Comparison of ENCODE assay signal across 20 cellular contexts in the genomic region with DNA sequence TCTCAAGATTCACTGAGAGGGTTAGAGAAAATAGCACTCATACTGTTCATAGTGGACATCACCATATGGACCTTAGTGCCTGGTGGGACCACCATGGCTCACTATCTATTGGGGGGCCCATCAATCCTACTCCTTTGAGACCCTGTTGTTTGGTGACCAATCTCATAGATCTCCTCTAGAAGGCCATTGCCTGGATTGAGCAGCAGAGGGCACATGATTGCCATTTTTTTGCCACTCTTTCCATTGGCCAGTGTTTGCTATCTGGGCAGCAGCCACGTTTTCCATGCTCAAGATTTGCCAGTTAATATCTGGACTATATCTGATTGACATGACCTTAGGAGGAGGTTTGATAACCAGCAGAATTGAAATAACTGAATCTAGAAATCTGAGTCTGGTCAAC.
A peak's percentile ranks its signal among the peaks of the same experiment; 100 is the strongest.
DNase-seq lines count a peak whose midpoint lies in the region; TF ChIP-seq lines count a peak whose summit lies in the region.
"Had no signal": no experiment of that assay in that cellular context is flagged by ENCODE, and none has a peak within 500 bp of the region (broad histone marks: within the 10 kb centered on the region; RNA-seq: fewer than 3 reads in every experiment).

No MANE protein-coding gene starts in this region.

- no peaks in the 10 kb centered on the region for H3K4me1 ChIP-seq in osteoblast (ENCODE audit: insufficient read depth, low read length)
- H3K4me1 ChIP-seq: A549, upper lobe of left lung had no signal

- no peaks in the 10 kb centered on the region for H3K79me2 ChIP-seq in osteoblast (ENCODE audit: insufficient read depth, low read length)

- no peak for TF ChIP-seq POLR2A in NB4 (IDR thresholded peaks at IDR 0.05; ENCODE audit: extremely low read depth, insufficient read length)

- TF ChIP-seq CTCF in NB4 (IDR thresholded peaks at IDR 0.05; ENCODE audit: low read depth, low read length) (peak; percentile 12), osteoblast (IDR thresholded peaks at IDR 0.05; ENCODE audit: extremely low read depth, low read depth, low read length) (peak; percentile 37)

- no peak overlapping the region for H2AFZ ChIP-seq in osteoblast (ENCODE audit: low read length)

- no peak overlapping the region for H3K4me2 ChIP-seq in osteoblast (ENCODE audit: insufficient read depth, low read length)
- H3K4me2 ChIP-seq: A549 had no signal

- no peaks in the 10 kb centered on the region for H3K9me3 ChIP-seq in osteoblast (ENCODE audit: low read depth, low read length)

- H3K4me3 ChIP-seq in NB4 (ENCODE audit: low read depth, low read length) (no peak overlapping the region), osteoblast (ENCODE audit: insufficient read depth, low read length) (no peak overlapping the region)
- H3K4me3 ChIP-seq: A549, dorsolateral prefrontal cortex, MG63, upper lobe of left lung had no signal

- no peaks in the 10 kb centered on the region for H4K20me1 ChIP-seq in osteoblast (ENCODE audit: insufficient read depth, low read length)

- no peaks in the 10 kb centered on the region for H3K36me3 ChIP-seq in osteoblast (ENCODE audit: insufficient read depth, low read length)
- H3K36me3 ChIP-seq: MG63, upper lobe of left lung had no signal

- no peaks in the 10 kb centered on the region for H3K27me3 ChIP-seq in osteoblast (ENCODE audit: insufficient read depth, low read length)
- H3K27me3 ChIP-seq: dorsolateral prefrontal cortex, MG63, upper lobe of left lung had no signal

- H3K27ac ChIP-seq in osteoblast (ENCODE audit: low read depth, low read length): no peak overlapping the region
- H3K27ac ChIP-seq: A549, dorsolateral prefrontal cortex, upper lobe of left lung had no signal

- peak; percentile 1 for DNase-seq in NCI-H82 (lab: John Stamatoyannopoulos, UW)
- DNase-seq in NCI-H82 treated with DMSO at 0.1 percent for 48 hours (lab: John Stamatoyannopoulos, UW; ENCODE audit: unreplicated experiment): no peak
- peak; percentile 3 for DNase-seq in NB4 (ENCODE audit: low read depth)
- DNase-seq in dermis blood vessel endothelial cell: peak; percentile 3
- peak; percentile 19 for DNase-seq in osteoblast (ENCODE audit: insufficient read length, low spot score, missing footprints)
- no peak for DNase-seq in stimulated activated CD4-positive, alpha-beta T cell treated with anti-CD3 and anti-CD28 coated beads, Interleukin-4, amount 100 ng/mL, for 24 hours
- DNase-seq in epidermal melanocyte (ENCODE audit: insufficient read length, low spot score): no peak
- DNase-seq in NCI-H1105 (lab: John Stamatoyannopoulos, UW): no peak
- DNase-seq: activated CD4-positive, alpha-beta T cell treated with anti-CD3 and anti-CD28 coated beads for 48 hours; activated naive CD4-positive, alpha-beta T cell treated with anti-CD3 and anti-CD28 coated beads for 36 hours; dorsolateral prefrontal cortex; GDM1; left ventricle myocardium superior; MG63; NCI-H2081 treated with DMSO at 0.1 percent for 48 hours; NCI-H774; SHP77; stimulated activated naive CD8-positive, alpha-beta T cell treated with anti-CD3 and anti-CD28 coated beads, Interleukin-15, Interleukin-2, amounts not matched to agents 100 U/mL and 50 U/mL, for 24 hours; upper lobe of left lung had no signal

Comparison
In these comparisons a context has a peak if more than half of its experiments do, and no peak if none do; other contexts are left out.
1. DNase-seq: peak in NCI-H82 (single experiment), NB4 (single experiment), dermis blood vessel endothelial cell (single experiment) and osteoblast (single experiment); none in NCI-H82 treated with DMSO at 0.1 percent for 48 hours (single experiment), stimulated activated CD4-positive, alpha-beta T cell treated with anti-CD3 and anti-CD28 coated beads, Interleukin-4, amount 100 ng/mL, for 24 hours (single experiment), epidermal melanocyte (single experiment) and NCI-H1105 (single experiment).